ENCODE assay signal across 1 cellular context in the genomic region with DNA sequence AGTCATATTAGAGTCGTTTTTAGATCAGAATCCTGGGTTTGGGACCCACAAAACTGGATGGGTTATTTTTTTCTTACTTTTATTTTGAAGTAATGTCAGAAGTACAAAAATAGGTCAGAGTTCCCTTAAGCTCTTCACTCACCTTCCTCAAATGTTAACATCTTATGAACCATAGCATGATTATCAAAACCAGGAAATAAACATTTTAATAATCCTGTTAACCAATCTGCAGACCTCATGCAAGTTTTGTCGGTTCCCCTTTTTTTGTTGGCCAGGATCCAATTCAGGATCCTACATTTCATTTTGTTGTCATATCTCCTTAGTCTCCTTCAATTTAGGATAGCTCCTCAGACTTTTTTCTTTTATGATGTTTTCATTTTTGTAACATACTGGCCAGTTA.
TF ChIP-seq lines count a peak whose summit lies in the region.

No MANE protein-coding gene starts in this region.

TF ChIP-seq in GM23338, 12 proteins besides CTCF, POLR2A, EP300 and RAD21 (continued from another document):
- TF ChIP-seq, protein P1, sequence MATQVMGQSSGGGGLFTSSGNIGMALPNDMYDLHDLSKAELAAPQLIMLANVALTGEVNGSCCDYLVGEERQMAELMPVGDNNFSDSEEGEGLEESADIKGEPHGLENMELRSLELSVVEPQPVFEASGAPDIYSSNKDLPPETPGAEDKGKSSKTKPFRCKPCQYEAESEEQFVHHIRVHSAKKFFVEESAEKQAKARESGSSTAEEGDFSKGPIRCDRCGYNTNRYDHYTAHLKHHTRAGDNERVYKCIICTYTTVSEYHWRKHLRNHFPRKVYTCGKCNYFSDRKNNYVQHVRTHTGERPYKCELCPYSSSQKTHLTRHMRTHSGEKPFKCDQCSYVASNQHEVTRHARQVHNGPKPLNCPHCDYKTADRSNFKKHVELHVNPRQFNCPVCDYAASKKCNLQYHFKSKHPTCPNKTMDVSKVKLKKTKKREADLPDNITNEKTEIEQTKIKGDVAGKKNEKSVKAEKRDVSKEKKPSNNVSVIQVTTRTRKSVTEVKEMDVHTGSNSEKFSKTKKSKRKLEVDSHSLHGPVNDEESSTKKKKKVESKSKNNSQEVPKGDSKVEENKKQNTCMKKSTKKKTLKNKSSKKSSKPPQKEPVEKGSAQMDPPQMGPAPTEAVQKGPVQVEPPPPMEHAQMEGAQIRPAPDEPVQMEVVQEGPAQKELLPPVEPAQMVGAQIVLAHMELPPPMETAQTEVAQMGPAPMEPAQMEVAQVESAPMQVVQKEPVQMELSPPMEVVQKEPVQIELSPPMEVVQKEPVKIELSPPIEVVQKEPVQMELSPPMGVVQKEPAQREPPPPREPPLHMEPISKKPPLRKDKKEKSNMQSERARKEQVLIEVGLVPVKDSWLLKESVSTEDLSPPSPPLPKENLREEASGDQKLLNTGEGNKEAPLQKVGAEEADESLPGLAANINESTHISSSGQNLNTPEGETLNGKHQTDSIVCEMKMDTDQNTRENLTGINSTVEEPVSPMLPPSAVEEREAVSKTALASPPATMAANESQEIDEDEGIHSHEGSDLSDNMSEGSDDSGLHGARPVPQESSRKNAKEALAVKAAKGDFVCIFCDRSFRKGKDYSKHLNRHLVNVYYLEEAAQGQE (IDR thresholded peaks at IDR 0.05; ENCODE audit: unreplicated experiment) = no peak
- TF ChIP-seq STAT1 (IDR thresholded peaks at IDR 0.05; ENCODE audit: unreplicated experiment) (no peak), CREB1 (CRISPR knock-in tag; IDR thresholded peaks at IDR 0.05; ENCODE audit: low read depth) (no peak), NANOG (IDR thresholded peaks at IDR 0.05; ENCODE audit: borderline replicate concordance) (no peak), ZNF114 (CRISPR knock-in tag; IDR thresholded peaks at IDR 0.05) (no peak), POLR2AphosphoS5 (IDR thresholded peaks at IDR 0.05; ENCODE audit: low read depth) (no peak), ZNF331 (CRISPR knock-in tag; IDR thresholded peaks at IDR 0.05; ENCODE audit: low read depth) (no peak), JUNB (IDR thresholded peaks at IDR 0.05; ENCODE audit: unreplicated experiment) (no peak), EZH2phosphoT487 (IDR thresholded peaks at IDR 0.05; ENCODE audit: unreplicated experiment) (no peak)
- TF ChIP-seq, protein P2, sequence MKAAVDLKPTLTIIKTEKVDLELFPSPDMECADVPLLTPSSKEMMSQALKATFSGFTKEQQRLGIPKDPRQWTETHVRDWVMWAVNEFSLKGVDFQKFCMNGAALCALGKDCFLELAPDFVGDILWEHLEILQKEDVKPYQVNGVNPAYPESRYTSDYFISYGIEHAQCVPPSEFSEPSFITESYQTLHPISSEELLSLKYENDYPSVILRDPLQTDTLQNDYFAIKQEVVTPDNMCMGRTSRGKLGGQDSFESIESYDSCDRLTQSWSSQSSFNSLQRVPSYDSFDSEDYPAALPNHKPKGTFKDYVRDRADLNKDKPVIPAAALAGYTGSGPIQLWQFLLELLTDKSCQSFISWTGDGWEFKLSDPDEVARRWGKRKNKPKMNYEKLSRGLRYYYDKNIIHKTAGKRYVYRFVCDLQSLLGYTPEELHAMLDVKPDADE (IDR thresholded peaks at IDR 0.05) = no peak
- TF ChIP-seq, protein P3, sequence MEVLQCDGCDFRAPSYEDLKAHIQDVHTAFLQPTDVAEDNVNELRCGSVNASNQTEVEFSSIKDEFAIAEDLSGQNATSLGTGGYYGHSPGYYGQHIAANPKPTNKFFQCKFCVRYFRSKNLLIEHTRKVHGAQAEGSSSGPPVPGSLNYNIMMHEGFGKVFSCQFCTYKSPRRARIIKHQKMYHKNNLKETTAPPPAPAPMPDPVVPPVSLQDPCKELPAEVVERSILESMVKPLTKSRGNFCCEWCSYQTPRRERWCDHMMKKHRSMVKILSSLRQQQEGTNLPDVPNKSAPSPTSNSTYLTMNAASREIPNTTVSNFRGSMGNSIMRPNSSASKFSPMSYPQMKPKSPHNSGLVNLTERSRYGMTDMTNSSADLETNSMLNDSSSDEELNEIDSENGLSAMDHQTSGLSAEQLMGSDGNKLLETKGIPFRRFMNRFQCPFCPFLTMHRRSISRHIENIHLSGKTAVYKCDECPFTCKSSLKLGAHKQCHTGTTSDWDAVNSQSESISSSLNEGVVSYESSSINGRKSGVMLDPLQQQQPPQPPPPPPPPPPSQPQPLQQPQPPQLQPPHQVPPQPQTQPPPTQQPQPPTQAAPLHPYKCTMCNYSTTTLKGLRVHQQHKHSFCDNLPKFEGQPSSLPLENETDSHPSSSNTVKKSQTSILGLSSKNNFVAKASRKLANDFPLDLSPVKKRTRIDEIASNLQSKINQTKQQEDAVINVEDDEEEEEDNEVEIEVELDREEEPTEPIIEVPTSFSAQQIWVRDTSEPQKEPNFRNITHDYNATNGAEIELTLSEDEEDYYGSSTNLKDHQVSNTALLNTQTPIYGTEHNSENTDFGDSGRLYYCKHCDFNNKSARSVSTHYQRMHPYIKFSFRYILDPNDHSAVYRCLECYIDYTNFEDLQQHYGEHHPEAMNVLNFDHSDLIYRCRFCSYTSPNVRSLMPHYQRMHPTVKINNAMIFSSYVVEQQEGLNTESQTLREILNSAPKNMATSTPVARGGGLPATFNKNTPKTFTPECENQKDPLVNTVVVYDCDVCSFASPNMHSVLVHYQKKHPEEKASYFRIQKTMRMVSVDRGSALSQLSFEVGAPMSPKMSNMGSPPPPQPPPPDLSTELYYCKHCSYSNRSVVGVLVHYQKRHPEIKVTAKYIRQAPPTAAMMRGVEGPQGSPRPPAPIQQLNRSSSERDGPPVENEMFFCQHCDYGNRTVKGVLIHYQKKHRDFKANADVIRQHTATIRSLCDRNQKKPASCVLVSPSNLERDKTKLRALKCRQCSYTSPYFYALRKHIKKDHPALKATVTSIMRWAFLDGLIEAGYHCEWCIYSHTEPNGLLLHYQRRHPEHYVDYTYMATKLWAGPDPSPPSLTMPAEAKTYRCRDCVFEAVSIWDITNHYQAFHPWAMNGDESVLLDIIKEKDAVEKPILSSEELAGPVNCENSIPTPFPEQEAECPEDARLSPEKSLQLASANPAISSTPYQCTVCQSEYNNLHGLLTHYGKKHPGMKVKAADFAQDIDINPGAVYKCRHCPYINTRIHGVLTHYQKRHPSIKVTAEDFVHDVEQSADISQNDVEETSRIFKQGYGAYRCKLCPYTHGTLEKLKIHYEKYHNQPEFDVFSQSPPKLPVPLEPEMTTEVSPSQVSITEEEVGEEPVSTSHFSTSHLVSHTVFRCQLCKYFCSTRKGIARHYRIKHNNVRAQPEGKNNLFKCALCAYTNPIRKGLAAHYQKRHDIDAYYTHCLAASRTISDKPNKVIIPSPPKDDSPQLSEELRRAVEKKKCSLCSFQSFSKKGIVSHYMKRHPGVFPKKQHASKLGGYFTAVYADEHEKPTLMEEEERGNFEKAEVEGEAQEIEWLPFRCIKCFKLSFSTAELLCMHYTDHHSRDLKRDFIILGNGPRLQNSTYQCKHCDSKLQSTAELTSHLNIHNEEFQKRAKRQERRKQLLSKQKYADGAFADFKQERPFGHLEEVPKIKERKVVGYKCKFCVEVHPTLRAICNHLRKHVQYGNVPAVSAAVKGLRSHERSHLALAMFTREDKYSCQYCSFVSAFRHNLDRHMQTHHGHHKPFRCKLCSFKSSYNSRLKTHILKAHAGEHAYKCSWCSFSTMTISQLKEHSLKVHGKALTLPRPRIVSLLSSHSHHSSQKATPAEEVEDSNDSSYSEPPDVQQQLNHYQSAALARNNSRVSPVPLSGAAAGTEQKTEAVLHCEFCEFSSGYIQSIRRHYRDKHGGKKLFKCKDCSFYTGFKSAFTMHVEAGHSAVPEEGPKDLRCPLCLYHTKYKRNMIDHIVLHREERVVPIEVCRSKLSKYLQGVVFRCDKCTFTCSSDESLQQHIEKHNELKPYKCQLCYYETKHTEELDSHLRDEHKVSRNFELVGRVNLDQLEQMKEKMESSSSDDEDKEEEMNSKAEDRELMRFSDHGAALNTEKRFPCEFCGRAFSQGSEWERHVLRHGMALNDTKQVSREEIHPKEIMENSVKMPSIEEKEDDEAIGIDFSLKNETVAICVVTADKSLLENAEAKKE (CRISPR knock-in tag; IDR thresholded peaks at IDR 0.05) = no peak
